9 cellular contexts compared by ENCODE assay signal in the genomic region with DNA sequence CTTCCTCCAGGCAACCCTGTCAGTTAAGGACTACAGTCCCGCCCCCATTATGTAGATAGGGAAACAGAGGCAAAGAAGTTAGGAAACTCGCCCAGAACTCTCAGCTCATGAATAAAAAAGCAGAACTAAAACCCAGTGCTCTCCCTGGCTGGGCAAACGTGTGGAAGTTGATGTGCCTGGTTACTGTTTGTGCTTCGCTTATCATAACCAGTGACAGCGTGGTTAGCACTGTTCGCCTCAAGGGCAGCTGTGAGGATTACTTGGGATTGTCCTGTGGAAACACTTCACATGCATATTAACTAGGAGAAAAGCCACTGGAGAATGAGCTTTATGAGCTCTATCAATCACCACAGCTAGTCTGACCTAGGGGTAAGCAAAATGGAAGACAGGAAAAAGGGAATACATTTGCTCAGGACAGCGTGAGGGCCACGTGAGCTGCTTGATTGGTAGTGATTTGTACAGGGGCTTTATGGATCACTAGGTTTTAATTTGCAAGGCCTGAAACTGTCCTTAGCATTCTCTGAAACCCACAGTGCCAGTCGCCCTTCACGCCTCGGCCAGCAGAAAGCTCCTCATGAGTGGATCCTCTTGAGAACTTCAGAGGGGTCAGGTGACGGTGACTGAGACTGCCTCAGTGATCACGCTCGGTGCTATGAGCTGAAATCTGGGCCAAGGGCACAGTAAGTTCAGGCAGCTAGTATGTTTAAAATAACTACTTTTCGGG. TPM values are rescaled to one million over a fixed set of nuclear protein-coding genes. Genes with fewer than 3 reads are reported as not detected.
DNase-seq lines count a peak whose midpoint lies in the region; ATAC-seq and TF ChIP-seq lines count a peak whose summit lies in the region.
"Had no signal": no experiment of that assay in that cellular context is flagged by ENCODE, and none has a peak within 500 bp of the region (broad histone marks: within the 10 kb centered on the region; RNA-seq: fewer than 3 reads in every experiment).

No MANE protein-coding gene starts in this region.

- H3K27ac ChIP-seq in DOHH2 (ENCODE audit: low read depth, low read length): no peak overlapping the region; the same call in 1 of the 2 replicates
- H3K27ac ChIP-seq in coronary artery: peak overlapping the region; percentile 50 to 56

- ATAC-seq in GM21737 (IDR thresholded peaks at IDR 0.05; ENCODE audit: unreplicated experiment): no peak
- ATAC-seq in GM21390 (IDR thresholded peaks at IDR 0.05; ENCODE audit: unreplicated experiment): no peak

- peak overlapping the region; percentile 39 for H3K4me2 ChIP-seq in DOHH2 (ENCODE audit: low read length)

- no peaks in the 10 kb centered on the region for H3K79me2 ChIP-seq in DOHH2 (ENCODE audit: control insufficient read depth, low read length)

- no peaks in the 10 kb centered on the region for H3K9me2 ChIP-seq in DOHH2 (replicated peaks; ENCODE audit: control insufficient read depth, low read length)

- H3K4me3 Mint-ChIP-seq in osteocyte (ENCODE audit: unreplicated experiment): no peak overlapping the region
- no peak overlapping the region for H3K4me3 Mint-ChIP-seq in activated CD4-positive, alpha-beta T cell treated with anti-CD3 and anti-CD28 coated beads, Interleukin-2, amount 10 ng/mL, durations not matched to agents 24 days and 14 days

- no peaks in the 10 kb centered on the region for H3K9me3 Mint-ChIP-seq in osteocyte (ENCODE audit: unreplicated experiment)
- H3K9me3 Mint-ChIP-seq in activated CD4-positive, alpha-beta T cell treated with anti-CD3 and anti-CD28 coated beads, Interleukin-2, amount 10 ng/mL, durations not matched to agents 24 days and 14 days: no peaks in the 10 kb centered on the region

- TF ChIP-seq CTCF in DOHH2 (IDR thresholded peaks at IDR 0.05; ENCODE audit: low read depth, low read length, poor library complexity, severe bottlenecking) (no peak), coronary artery (IDR thresholded peaks at IDR 0.05) (no peak), osteocyte (IDR thresholded peaks at IDR 0.05) (no peak)

- no peaks in the 10 kb centered on the region for H3K9me3 ChIP-seq in DOHH2 (ENCODE audit: control insufficient read depth, insufficient read depth, low read length)

- H3K4me1 Mint-ChIP-seq in osteocyte (ENCODE audit: unreplicated experiment): peaks cover 26% of the 10 kb centered on the region
- H3K4me1 Mint-ChIP-seq in activated CD4-positive, alpha-beta T cell treated with anti-CD3 and anti-CD28 coated beads, Interleukin-2, amount 10 ng/mL, durations not matched to agents 24 days and 14 days: peaks cover 7% of the 10 kb centered on the region

- peak overlapping the region; percentile 97 for H3K27ac Mint-ChIP-seq in osteocyte (ENCODE audit: unreplicated experiment)
- no peak overlapping the region for H3K27ac Mint-ChIP-seq in activated CD4-positive, alpha-beta T cell treated with anti-CD3 and anti-CD28 coated beads, Interleukin-2, amount 10 ng/mL, durations not matched to agents 24 days and 14 days

- H3K36me3 Mint-ChIP-seq in osteocyte (ENCODE audit: unreplicated experiment): peaks cover 34% of the 10 kb centered on the region
- H3K36me3 Mint-ChIP-seq in activated CD4-positive, alpha-beta T cell treated with anti-CD3 and anti-CD28 coated beads, Interleukin-2, amount 10 ng/mL, durations not matched to agents 24 days and 14 days (ENCODE audit: low read depth): peaks cover 24% of the 10 kb centered on the region

- H3F3A ChIP-seq in DOHH2 (ENCODE audit: control insufficient read depth, insufficient read depth): peaks cover 19% of the 10 kb centered on the region

- intact Hi-C loops in activated CD4-positive, alpha-beta T cell treated with anti-CD3 and anti-CD28 coated beads, Interleukin-2, amount 10 ng/mL, durations not matched to agents 24 days and 14 days (cut with micrococcal nuclease): no loop called here

- H3K27me3 ChIP-seq in DOHH2 (ENCODE audit: control insufficient read depth, low read length): no peaks in the 10 kb centered on the region

- no peaks in the 10 kb centered on the region for H3K27me3 Mint-ChIP-seq in osteocyte (ENCODE audit: unreplicated experiment)
- no peaks in the 10 kb centered on the region for H3K27me3 Mint-ChIP-seq in activated CD4-positive, alpha-beta T cell treated with anti-CD3 and anti-CD28 coated beads, Interleukin-2, amount 10 ng/mL, durations not matched to agents 24 days and 14 days

- H4K20me1 ChIP-seq in DOHH2 (ENCODE audit: control insufficient read depth, insufficient read depth, low read depth, low read length): no peaks in the 10 kb centered on the region

- DNase-seq in NAMALWA (ENCODE audit: low spot score): peak; percentile 7
- DNase-seq in coronary artery (ENCODE audit: low spot score): no peak
- DNase-seq in osteocyte (ENCODE audit: extremely low spot score, unreplicated experiment): no peak
- no peak for DNase-seq in hepatic stellate cell (ENCODE audit: low spot score)
- no peak for DNase-seq in activated CD4-positive, alpha-beta T cell treated with anti-CD3 and anti-CD28 coated beads, Interleukin-2, amount 10 ng/mL, durations not matched to agents 24 days and 14 days
- DNase-seq: effector CD4-positive, alpha-beta T cell had no signal

- peaks cover 19% of the 10 kb centered on the region for H3K4me1 ChIP-seq in DOHH2 (ENCODE audit: control insufficient read depth, low read length)

- H3K36me3 ChIP-seq in DOHH2 (ENCODE audit: control insufficient read depth, low read length): peaks cover 36% of the 10 kb centered on the region

- H3K4me3 ChIP-seq in DOHH2 (ENCODE audit: low read length) (no peak overlapping the region), coronary artery (no peak overlapping the region)

RNA-seq across cellular contexts. Expression of a gene that starts 19.9 kb away (rescaled TPM):
- total RNA-seq in osteocyte: 22.3 and 26.2 TPM in 2 replicates
- 7.1 and 7.7 TPM in 2 replicates for total RNA-seq in activated CD4-positive, alpha-beta T cell treated with anti-CD3 and anti-CD28 coated beads, Interleukin-2, amount 10 ng/mL, durations not matched to agents 24 days and 14 days

RNA-seq across cellular contexts. Expression of a gene that starts 20.1 kb away (rescaled TPM):
- 47.1 and 52.0 TPM in 2 replicates for total RNA-seq in osteocyte
- total RNA-seq in activated CD4-positive, alpha-beta T cell treated with anti-CD3 and anti-CD28 coated beads, Interleukin-2, amount 10 ng/mL, durations not matched to agents 24 days and 14 days: 40.8 and 42.8 TPM in 2 replicates
